In genomic region chr3:69504232-69504631, GRCh38 we compare ENCODE assay signal across 22 cellular contexts.
"Had no signal": no experiment of that assay in that cellular context is flagged by ENCODE, and none has a peak within 500 bp of the region (broad histone marks: within the 10 kb centered on the region; RNA-seq: fewer than 3 reads in every experiment).

No MANE protein-coding gene starts in this region.

- H3K4me3 ChIP-seq: body of pancreas, prostate gland, right lobe of liver, upper lobe of right lung had no signal

- H3K36me3 ChIP-seq: prostate gland, right lobe of liver, upper lobe of right lung had no signal

- DNase-seq: activated CD4-positive, alpha-beta memory T cell treated with anti-CD3 and anti-CD28 coated beads for 36 hours; activated effector memory CD4-positive, alpha-beta T cell treated with anti-CD3 and anti-CD28 coated beads, Interleukin-2, amount 50 U/mL, for 16 hours; activated T-cell treated with anti-CD3 and anti-CD28 coated beads, Interleukin-2, amount 50 U/mL, for 4 hours; amygdala; body of pancreas; cerebellar nuclear complex; effector memory CD8-positive, alpha-beta T cell; hippocampal formation; kidney; left ventricle myocardium superior; nephron progenitor cell; right lobe of liver; stimulated activated CD4-positive, alpha-beta T cell treated with anti-CD3 and anti-CD28 coated beads, Interleukin-1b, Interleukin-23, amount 100 ng/mL, for 48 hours; stimulated activated naive CD8-positive, alpha-beta T cell treated with anti-CD3 and anti-CD28 coated beads, Interleukin-15, amount 100 ng/mL, for 72 hours; T-helper 1 cell; upper lobe of right lung had no signal

- H3K27ac Mint-ChIP-seq: activated CD4-positive, alpha-beta memory T cell treated with anti-CD3 and anti-CD28 coated beads for 36 hours; activated naive CD4-positive, alpha-beta T cell treated with anti-CD3 and anti-CD28 coated beads, Interleukin-2, amount 50 U/mL, for 24 hours; dendritic cell treated with granulocyte-macrophage colony-stimulating factor and Interleukin-4, amounts not matched to agents 40 ng/mL and 50 ng/mL, for 4 days; effector memory CD8-positive, alpha-beta T cell; nephron progenitor cell; stimulated activated naive CD8-positive, alpha-beta T cell treated with anti-CD3 and anti-CD28 coated beads, Interleukin-15, amount 100 ng/mL, for 72 hours had no signal

- H3K4me1 Mint-ChIP-seq: activated naive CD4-positive, alpha-beta T cell treated with anti-CD3 and anti-CD28 coated beads, Interleukin-2, amount 50 U/mL, for 24 hours; stimulated activated naive CD8-positive, alpha-beta T cell treated with anti-CD3 and anti-CD28 coated beads, Interleukin-15, amount 100 ng/mL, for 72 hours had no signal

- H3K9me3 ChIP-seq: body of pancreas, prostate gland, right lobe of liver, upper lobe of right lung had no signal

- ATAC-seq: activated T-cell treated with anti-CD3 and anti-CD28 coated beads, Interleukin-2, amount 50 U/mL, for 4 hours; body of pancreas; effector memory CD8-positive, alpha-beta T cell; left ventricle myocardium superior; right lobe of liver; SK-N-SH treated with all-trans-retinoic acid at 6 μM for 48 hours; stimulated activated naive CD8-positive, alpha-beta T cell treated with anti-CD3 and anti-CD28 coated beads, Interleukin-15, amount 100 ng/mL, for 72 hours; upper lobe of right lung had no signal

- H3K4me1 ChIP-seq: prostate gland, right lobe of liver had no signal

- H3K36me3 Mint-ChIP-seq: activated CD4-positive, alpha-beta memory T cell treated with anti-CD3 and anti-CD28 coated beads for 36 hours; activated naive CD4-positive, alpha-beta T cell treated with anti-CD3 and anti-CD28 coated beads, Interleukin-2, amount 50 U/mL, for 24 hours had no signal

- H3K9me3 Mint-ChIP-seq: activated CD4-positive, alpha-beta memory T cell treated with anti-CD3 and anti-CD28 coated beads for 36 hours; activated naive CD4-positive, alpha-beta T cell treated with anti-CD3 and anti-CD28 coated beads, Interleukin-2, amount 50 U/mL, for 24 hours; activated T-cell treated with anti-CD3 and anti-CD28 coated beads, Interleukin-2, amount 50 U/mL, for 4 hours; dendritic cell treated with granulocyte-macrophage colony-stimulating factor and Interleukin-4, amounts not matched to agents 40 ng/mL and 50 ng/mL, for 4 days; stimulated activated naive CD8-positive, alpha-beta T cell treated with anti-CD3 and anti-CD28 coated beads, Interleukin-15, amount 100 ng/mL, for 72 hours had no signal

- H3K27me3 ChIP-seq: body of pancreas, right lobe of liver, upper lobe of right lung had no signal

- H3K27ac ChIP-seq: body of pancreas, epithelial cell of prostate, prostate gland, right lobe of liver, VCaP had no signal

- H3K27me3 Mint-ChIP-seq: dendritic cell treated with granulocyte-macrophage colony-stimulating factor and Interleukin-4, amounts not matched to agents 40 ng/mL and 50 ng/mL, for 4 days; stimulated activated naive CD8-positive, alpha-beta T cell treated with anti-CD3 and anti-CD28 coated beads, Interleukin-15, amount 100 ng/mL, for 72 hours had no signal

- H3K4me3 Mint-ChIP-seq: activated CD4-positive, alpha-beta memory T cell treated with anti-CD3 and anti-CD28 coated beads for 36 hours; activated naive CD4-positive, alpha-beta T cell treated with anti-CD3 and anti-CD28 coated beads, Interleukin-2, amount 50 U/mL, for 24 hours; activated T-cell treated with anti-CD3 and anti-CD28 coated beads, Interleukin-2, amount 50 U/mL, for 4 hours; dendritic cell treated with granulocyte-macrophage colony-stimulating factor and Interleukin-4, amounts not matched to agents 40 ng/mL and 50 ng/mL, for 4 days; effector memory CD8-positive, alpha-beta T cell; nephron progenitor cell; stimulated activated naive CD8-positive, alpha-beta T cell treated with anti-CD3 and anti-CD28 coated beads, Interleukin-15, amount 100 ng/mL, for 72 hours had no signal
